In genomic region chr17:77735341-77736206, GRCh38 we compare ENCODE assay signal across 8 cellular contexts.
A peak's percentile ranks its signal among the peaks of the same experiment; 100 is the strongest.
DNase-seq lines count a peak whose midpoint lies in the region; ATAC-seq and TF ChIP-seq lines count a peak whose summit lies in the region.

No MANE protein-coding gene starts in this region.

- TF ChIP-seq CTCF in coronary artery (IDR thresholded peaks at IDR 0.05) (no peak), omental fat pad (IDR thresholded peaks at IDR 0.05) (no peak)

- peak; percentile 71 for ATAC-seq in omental fat pad (ENCODE audit: low FRiP score)
- no peak for ATAC-seq in GM18511 (IDR thresholded peaks at IDR 0.05; ENCODE audit: unreplicated experiment)
- no peak for ATAC-seq in GM18498 (IDR thresholded peaks at IDR 0.05; ENCODE audit: unreplicated experiment)

- peak overlapping the region; percentile 79 to 98 for H3K27ac ChIP-seq in coronary artery

- peak overlapping the region; percentile 60 for H3K4me3 ChIP-seq in coronary artery

- DNase-seq in D341Med (ENCODE audit: low spot score) = peak; percentile 79
- DNase-seq in NCI-H2107 treated with DMSO at 0.1 percent for 48 hours (lab: John Stamatoyannopoulos, UW; ENCODE audit: unreplicated experiment) = peak; percentile 81
- DNase-seq in coronary artery (ENCODE audit: low spot score) = peak; percentile 86
- no peak for DNase-seq in omental fat pad (ENCODE audit: low spot score)
- DNase-seq in SW480 (ENCODE audit: low spot score) = no peak
- DNase-seq in activated CD4-positive, alpha-beta T cell treated with anti-CD3 and anti-CD28 coated beads, Interleukin-2, amount 50 U/mL, for 48 hours = no peak

Comparison
In these comparisons a context has a peak if more than half of its experiments do, and no peak if none do; other contexts are left out.
1. DNase-seq: peak in D341Med (single experiment), NCI-H2107 treated with DMSO at 0.1 percent for 48 hours (single experiment) and coronary artery (single experiment); none in omental fat pad (single experiment), SW480 (single experiment) and activated CD4-positive, alpha-beta T cell treated with anti-CD3 and anti-CD28 coated beads, Interleukin-2, amount 50 U/mL, for 48 hours (0 of 2).